In the genomic region with DNA sequence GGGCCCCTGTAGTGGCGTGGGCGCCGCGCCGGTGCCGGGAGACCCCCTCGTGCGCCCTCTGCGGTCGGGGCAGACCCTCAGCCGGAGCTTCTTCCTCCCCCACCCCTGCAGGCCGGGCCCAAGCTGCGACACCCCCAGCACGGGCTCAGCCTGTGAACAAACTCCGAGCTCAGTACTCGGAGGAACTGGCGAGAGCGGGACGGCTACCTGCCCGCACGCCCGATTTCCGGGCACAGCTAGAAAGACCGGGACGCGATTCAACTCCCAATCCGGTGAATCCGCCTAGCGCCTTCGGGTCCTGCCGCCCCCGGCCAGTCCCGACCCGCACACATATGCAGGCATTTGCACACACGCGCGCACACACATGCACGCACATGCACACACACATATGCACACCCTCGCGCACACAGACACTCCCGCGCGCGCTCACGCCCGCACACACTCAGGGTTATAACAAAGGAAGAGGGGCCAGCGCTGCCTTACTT, we compare ENCODE assay signal across 8 cellular contexts. TPM values are rescaled to one million over a fixed set of nuclear protein-coding genes. Genes with fewer than 3 reads are reported as not detected.
DNase-seq lines count a peak whose midpoint lies in the region; ATAC-seq and TF ChIP-seq lines count a peak whose summit lies in the region.

No MANE protein-coding gene starts in this region.

- no peaks in the 10 kb centered on the region for H3K79me2 ChIP-seq in osteoblast (ENCODE audit: insufficient read depth, low read length)

- ATAC-seq in GM21786 (IDR thresholded peaks at IDR 0.05; ENCODE audit: unreplicated experiment) (no peak), GM18873 (IDR thresholded peaks at IDR 0.05; ENCODE audit: low FRiP score, unreplicated experiment) (no peak), HG02571 (IDR thresholded peaks at IDR 0.05; ENCODE audit: unreplicated experiment) (no peak)

- no peak overlapping the region for H2AFZ ChIP-seq in osteoblast (ENCODE audit: low read length)

- H3K9me3 ChIP-seq in duodenal mucosa (ENCODE audit: control insufficient read depth in 1 of 2, low read length in 2 of 2) (no peaks in the 10 kb centered on the region), osteoblast (ENCODE audit: low read depth, low read length) (no peaks in the 10 kb centered on the region)

- no peak for TF ChIP-seq CTCF in osteoblast (IDR thresholded peaks at IDR 0.05; ENCODE audit: extremely low read depth, low read depth, low read length)

- DNase-seq in NCI-H1105 treated with DMSO at 0.1 percent for 48 hours (lab: John Stamatoyannopoulos, UW): peak; percentile 6
- no peak for DNase-seq in NCI-H1105 (lab: John Stamatoyannopoulos, UW)
- peak; percentile 33 for DNase-seq in NCI-H146 treated with DMSO at 0.1 percent for 48 hours (lab: John Stamatoyannopoulos, UW; ENCODE audit: unreplicated experiment)
- DNase-seq in osteoblast (ENCODE audit: insufficient read length, low spot score, missing footprints): peak; percentile 69

- peaks cover 2% of the 10 kb centered on the region for H4K20me1 ChIP-seq in osteoblast (ENCODE audit: insufficient read depth, low read length)

- no peak overlapping the region for H3K9ac ChIP-seq in duodenal mucosa (ENCODE audit: low read depth in 1 of 2, low read length in 2 of 2)

- no peak overlapping the region for H3K4me2 ChIP-seq in osteoblast (ENCODE audit: insufficient read depth, low read length)

- H3K4me3 ChIP-seq in duodenal mucosa (ENCODE audit: low read depth in 1 of 2, low read length in 2 of 2): peak overlapping the region; percentile 39 to 55
- H3K4me3 ChIP-seq in osteoblast (ENCODE audit: insufficient read depth, low read length): no peak overlapping the region

- no peak overlapping the region for H3K27ac ChIP-seq in duodenal mucosa (ENCODE audit: low read depth, low read length)
- no peak overlapping the region for H3K27ac ChIP-seq in osteoblast (ENCODE audit: low read depth, low read length)

- H3K4me1 ChIP-seq in duodenal mucosa (ENCODE audit: control insufficient read depth in 1 of 2, insufficient read depth in 2 of 2, low read length in 2 of 2) (peaks cover 9 to 10% of the 10 kb centered on the region in 2 donors), osteoblast (ENCODE audit: insufficient read depth, low read length) (no peaks in the 10 kb centered on the region)

- H3K27me3 ChIP-seq in duodenal mucosa (ENCODE audit: control insufficient read depth in 1 of 2, insufficient read depth in 2 of 2, low read length in 2 of 2): peaks cover 67 to 88% of the 10 kb centered on the region in 2 donors
- H3K27me3 ChIP-seq in osteoblast (ENCODE audit: insufficient read depth, low read length): peaks cover 78% of the 10 kb centered on the region

- H3K36me3 ChIP-seq in duodenal mucosa (ENCODE audit: control insufficient read depth in 1 of 2, insufficient read depth in 2 of 2, low read length in 2 of 2): no peaks in the 10 kb centered on the region
- no peaks in the 10 kb centered on the region for H3K36me3 ChIP-seq in osteoblast (ENCODE audit: insufficient read depth, low read length)

RNA-seq across cellular contexts. Expression of a gene that starts 0.6 kb away (rescaled TPM):
- total RNA-seq in osteoblast: not detected in 2 replicates

RNA-seq across cellular contexts. Expression of a gene that starts 34.6 kb away (rescaled TPM):
- not detected in 2 replicates for total RNA-seq in osteoblast

RNA-seq across cellular contexts. Expression of a gene that starts 48.0 kb away (rescaled TPM):
- 0.29 and 0.72 TPM in 2 replicates for total RNA-seq in osteoblast
